In genomic region chr2:15610430-15610952, GRCh38 we compare ENCODE assay signal across 31 cellular contexts.
"Had no signal": no experiment of that assay in that cellular context is flagged by ENCODE, and none has a peak within 500 bp of the region (broad histone marks: within the 10 kb centered on the region; RNA-seq: fewer than 3 reads in every experiment).

No MANE protein-coding gene starts in this region.

- H3K4me3 ChIP-seq: coronary artery, dorsolateral prefrontal cortex, esophagus squamous epithelium, gastroesophageal sphincter had no signal

- FAIRE-seq: astrocyte, bronchial epithelial cell, endothelial cell of umbilical vein had no signal

- H3K9me3 ChIP-seq: esophagus squamous epithelium, gastroesophageal sphincter had no signal

- H3K4me1 ChIP-seq: esophagus squamous epithelium, gastroesophageal sphincter had no signal

- H3K4me1 Mint-ChIP-seq: central memory CD8-positive, alpha-beta T cell had no signal

- H3K9me3 Mint-ChIP-seq: activated CD4-positive, alpha-beta memory T cell treated with anti-CD3 and anti-CD28 coated beads for 36 hours; activated T-cell treated with anti-CD3 and anti-CD28 coated beads, Interleukin-2, amount 50 U/mL, for 24 hours; activated T-helper 17 cell treated with anti-CD3 and anti-CD28 coated beads, Interleukin-2, amount 50 U/mL, for 72 hours; central memory CD8-positive, alpha-beta T cell; dendritic cell treated with granulocyte-macrophage colony-stimulating factor and Interleukin-4, amounts not matched to agents 40 ng/mL and 50 ng/mL, for 4 days had no signal

- DNase-seq: activated CD4-positive, alpha-beta memory T cell treated with anti-CD3 and anti-CD28 coated beads for 36 hours; activated CD4-positive, alpha-beta T cell treated with anti-CD3 and anti-CD28 coated beads for 1 hour; activated CD4-positive, alpha-beta T cell treated with anti-CD3 and anti-CD28 coated beads for 48 hours; activated CD8-positive, alpha-beta memory T cell treated with anti-CD3 and anti-CD28 coated beads, Interleukin-2, amount 10 ng/mL, durations not matched to agents 7 days and 5 days; activated CD8-positive, alpha-beta memory T cell treated with anti-CD3 and anti-CD28 coated beads, Interleukin-2, amount 50 U/mL, for 4 hours; activated CD8-positive, alpha-beta T cell treated with anti-CD3 and anti-CD28 coated beads, Interleukin-2, amount 10 ng/mL, durations not matched to agents 7 days and 5 days; activated effector memory CD4-positive, alpha-beta T cell treated with Interleukin-2 at 50 U/mL for 16 hours; activated gamma-delta T cell treated with Interleukin-2 at 50 U/mL for 16 hours; activated naive CD4-positive, alpha-beta T cell treated with anti-CD3 and anti-CD28 coated beads, Interleukin-2, amount 50 U/mL, for 16 hours; activated naive CD4-positive, alpha-beta T cell treated with Interleukin-2 at 50 U/mL for 16 hours; activated T-cell treated with anti-CD3 and anti-CD28 coated beads, Interleukin-2, amount 50 U/mL, for 24 hours; amniotic stem cell; anterior cingulate cortex; brain microvascular endothelial cell; dorsolateral prefrontal cortex; effector memory CD4-positive, alpha-beta T cell; esophagus squamous epithelium; foreskin melanocyte; head of caudate nucleus; T-helper 2 cell had no signal

- H3K4me3 Mint-ChIP-seq: activated CD4-positive, alpha-beta memory T cell treated with anti-CD3 and anti-CD28 coated beads for 36 hours; activated CD8-positive, alpha-beta memory T cell treated with anti-CD3 and anti-CD28 coated beads, Interleukin-2, amount 10 ng/mL, durations not matched to agents 7 days and 5 days; activated CD8-positive, alpha-beta T cell treated with anti-CD3 and anti-CD28 coated beads, Interleukin-2, amount 10 ng/mL, durations not matched to agents 7 days and 5 days; activated naive CD8-positive, alpha-beta T cell; activated T-cell treated with anti-CD3 and anti-CD28 coated beads, Interleukin-2, amount 50 U/mL, for 24 hours; activated T-helper 17 cell treated with anti-CD3 and anti-CD28 coated beads, Interleukin-2, amount 50 U/mL, for 72 hours; central memory CD8-positive, alpha-beta T cell; dendritic cell treated with granulocyte-macrophage colony-stimulating factor and Interleukin-4, amounts not matched to agents 40 ng/mL and 50 ng/mL, for 4 days; WTC11 had no signal

- ATAC-seq: activated CD8-positive, alpha-beta memory T cell treated with anti-CD3 and anti-CD28 coated beads, Interleukin-2, amount 10 ng/mL, durations not matched to agents 7 days and 5 days; activated CD8-positive, alpha-beta T cell treated with anti-CD3 and anti-CD28 coated beads, Interleukin-2, amount 10 ng/mL, durations not matched to agents 7 days and 5 days; activated T-helper 17 cell treated with anti-CD3 and anti-CD28 coated beads, Interleukin-2, amount 50 U/mL, for 72 hours; gastroesophageal sphincter; WTC11 had no signal

- H3K27ac Mint-ChIP-seq: activated CD4-positive, alpha-beta memory T cell treated with anti-CD3 and anti-CD28 coated beads for 36 hours; activated CD8-positive, alpha-beta memory T cell treated with anti-CD3 and anti-CD28 coated beads, Interleukin-2, amount 10 ng/mL, durations not matched to agents 7 days and 5 days; activated naive CD8-positive, alpha-beta T cell; activated T-helper 17 cell treated with anti-CD3 and anti-CD28 coated beads, Interleukin-2, amount 50 U/mL, for 72 hours; dendritic cell treated with granulocyte-macrophage colony-stimulating factor and Interleukin-4, amounts not matched to agents 40 ng/mL and 50 ng/mL, for 4 days; WTC11 had no signal

- H3K27me3 Mint-ChIP-seq: activated CD4-positive, alpha-beta memory T cell treated with anti-CD3 and anti-CD28 coated beads for 36 hours; activated CD8-positive, alpha-beta memory T cell treated with anti-CD3 and anti-CD28 coated beads, Interleukin-2, amount 10 ng/mL, durations not matched to agents 7 days and 5 days; activated naive CD8-positive, alpha-beta T cell; activated T-cell treated with anti-CD3 and anti-CD28 coated beads, Interleukin-2, amount 50 U/mL, for 24 hours; activated T-helper 17 cell treated with anti-CD3 and anti-CD28 coated beads, Interleukin-2, amount 50 U/mL, for 72 hours; central memory CD8-positive, alpha-beta T cell; dendritic cell treated with granulocyte-macrophage colony-stimulating factor and Interleukin-4, amounts not matched to agents 40 ng/mL and 50 ng/mL, for 4 days had no signal

- H3K27me3 ChIP-seq: brain microvascular endothelial cell, dorsolateral prefrontal cortex, esophagus squamous epithelium, gastroesophageal sphincter had no signal

- H3K27ac ChIP-seq: brain microvascular endothelial cell, coronary artery, epithelial cell of prostate, esophagus squamous epithelium, gastroesophageal sphincter had no signal
